In genomic region chr15:93051236-93052089, GRCh38 we compare ENCODE assay signal across 11 cellular contexts. TPM values are rescaled to one million over a fixed set of nuclear protein-coding genes. Genes with fewer than 3 reads are reported as not detected.
A peak's percentile ranks its signal among the peaks of the same experiment; 100 is the strongest.
DNase-seq lines count a peak whose midpoint lies in the region; FAIRE-seq and TF ChIP-seq lines count a peak whose summit lies in the region.
"Had no signal": no experiment of that assay in that cellular context is flagged by ENCODE, and none has a peak within 500 bp of the region (broad histone marks: within the 10 kb centered on the region; RNA-seq: fewer than 3 reads in every experiment).

No MANE protein-coding gene starts in this region.

- FAIRE-seq in D721Med (lab: Jason Lieb, UNC), result no peak
- FAIRE-seq: H1 had no signal

- no peak overlapping the region for H2BK15ac ChIP-seq in mesenchymal stem cell (ENCODE audit: low read depth, poor library complexity, severe bottlenecking)

- H3K27me3 ChIP-seq in esophagus muscularis mucosa (no peaks in the 10 kb centered on the region), muscle layer of colon (ENCODE audit: control insufficient read depth in 1 of 2, insufficient read depth in 2 of 2, low read length in 2 of 2) (no peaks in the 10 kb centered on the region), rectal smooth muscle tissue (ENCODE audit: control insufficient read depth, insufficient read depth, low read length) (no peaks in the 10 kb centered on the region), mesenchymal stem cell (ENCODE audit: control insufficient read depth in 1 of 2, insufficient read depth in 1 of 2, low read length in 2 of 2) (peaks cover 0 to 7% of the 10 kb centered on the region in 2 experiments)

- TF ChIP-seq POLR2A in esophagus muscularis mucosa (IDR thresholded peaks at IDR 0.05; ENCODE audit: low read depth), result no peak

- 83% methylated on average over 13 of the region's 32 CpGs for WGBS in esophagus muscularis mucosa
- WGBS in mesenchymal stem cell, result 92% methylated on average over 32 of the region's 32 CpGs

- no peaks in the 10 kb centered on the region for H3K79me1 ChIP-seq in mesenchymal stem cell (replicated peaks; ENCODE audit: low read length, poor library complexity, severe bottlenecking)

- no peak overlapping the region for H2BK5ac ChIP-seq in mesenchymal stem cell (ENCODE audit: low read depth, low read length, poor library complexity, severe bottlenecking)

- H3K27ac ChIP-seq in esophagus muscularis mucosa (replicated peaks in 1 of 4), result peak overlapping the region in 3 of 4 donors; percentile 39 to 58 (median 52)
- peak overlapping the region; percentile 60 for H3K27ac ChIP-seq in muscle layer of colon (ENCODE audit: low read depth, low read length)
- peak overlapping the region; percentile 63 for H3K27ac ChIP-seq in rectal smooth muscle tissue (ENCODE audit: low read depth, low read length)
- no peak overlapping the region for H3K27ac ChIP-seq in mesenchymal stem cell (ENCODE audit: low read length, poor library complexity, severe bottlenecking)

- no peak overlapping the region for H2BK12ac ChIP-seq in mesenchymal stem cell (ENCODE audit: low read length in 2 of 2)

- H3K4ac ChIP-seq in mesenchymal stem cell (ENCODE audit: low read depth in 1 of 2, low read length in 2 of 2), result no peak overlapping the region

- H3K9me3 ChIP-seq in esophagus muscularis mucosa (peaks cover 0 to 2% (median 0%) of the 10 kb centered on the region in 4 donors), muscle layer of colon (ENCODE audit: low read length) (no peaks in the 10 kb centered on the region), mesenchymal stem cell (ENCODE audit: control insufficient read depth, low read length) (peaks cover 3% of the 10 kb centered on the region)
- H3K9me3 ChIP-seq: Caco-2 had no signal

- no peak overlapping the region for H4K8ac ChIP-seq in mesenchymal stem cell (ENCODE audit: low read length)

- H3K4me3 ChIP-seq in esophagus muscularis mucosa (no peak overlapping the region), muscle layer of colon (ENCODE audit: low read depth in 1 of 2, low read length in 2 of 2) (no peak overlapping the region), rectal smooth muscle tissue (ENCODE audit: low read length) (no peak overlapping the region), mesenchymal stem cell (ENCODE audit: insufficient read depth in 1 of 2, low read depth in 1 of 2, low read length in 2 of 2) (no peak overlapping the region)

- no peak overlapping the region for H3K9ac ChIP-seq in muscle layer of colon (ENCODE audit: low read length)
- H3K9ac ChIP-seq in rectal smooth muscle tissue (ENCODE audit: low read length), result no peak overlapping the region
- no peak overlapping the region for H3K9ac ChIP-seq in mesenchymal stem cell (ENCODE audit: low read length)

- TF ChIP-seq CTCF in esophagus muscularis mucosa (IDR thresholded peaks at IDR 0.05), result no peak
- no peak for TF ChIP-seq CTCF in D721Med (IDR thresholded peaks at IDR 0.05; ENCODE audit: insufficient read depth, missing control alignments)

- TF ChIP-seq EP300 in esophagus muscularis mucosa (IDR thresholded peaks at IDR 0.05), result no peak

- intact Hi-C loops in esophagus muscularis mucosa (cut with DNase I), result no loop called here

- H2AK5ac ChIP-seq in mesenchymal stem cell (ENCODE audit: low read length, severe bottlenecking), result no peak overlapping the region

- no peak overlapping the region for H2AFZ ChIP-seq in mesenchymal stem cell (ENCODE audit: low read depth, low read length)

- H3K36me3 ChIP-seq in esophagus muscularis mucosa (peaks cover 24 to 97% (median 63%) of the 10 kb centered on the region in 4 donors), muscle layer of colon (ENCODE audit: insufficient read depth, low read length) (peaks cover 50% of the 10 kb centered on the region), rectal smooth muscle tissue (ENCODE audit: control insufficient read depth, insufficient read depth, low read length) (peaks cover 23% of the 10 kb centered on the region), mesenchymal stem cell (ENCODE audit: control insufficient read depth in 1 of 2, insufficient read depth in 2 of 2, low read depth in 1 of 2, low read length in 2 of 2) (peaks cover 0 to 47% of the 10 kb centered on the region in 2 experiments)

- H4K91ac ChIP-seq in mesenchymal stem cell (ENCODE audit: low read length), result no peak overlapping the region

- H3K4me1 ChIP-seq in esophagus muscularis mucosa, result peaks cover 3 to 96% (median 91%) of the 10 kb centered on the region in 4 donors
- peaks cover 53% of the 10 kb centered on the region for H3K4me1 ChIP-seq in muscle layer of colon (ENCODE audit: insufficient read depth, low read length)
- peaks cover 27% of the 10 kb centered on the region for H3K4me1 ChIP-seq in rectal smooth muscle tissue (ENCODE audit: control insufficient read depth, insufficient read depth, low read length)
- H3K4me1 ChIP-seq in mesenchymal stem cell (ENCODE audit: control insufficient read depth, insufficient read depth, low read depth, low read length), result peaks cover 2% of the 10 kb centered on the region
- H3K4me1 ChIP-seq: Caco-2 had no signal

- H2BK120ac ChIP-seq in mesenchymal stem cell (ENCODE audit: low read depth, low read length), result no peak overlapping the region

- no peak overlapping the region for H3K14ac ChIP-seq in mesenchymal stem cell (ENCODE audit: low read length in 2 of 2)

- DNase-seq in esophagus muscularis mucosa (ENCODE audit: extremely low spot score) (no peak), mesenchymal stem cell (no peak), D721Med (ENCODE audit: insufficient read length, low spot score) (no peak), NCI-H2107 treated with DMSO at 0.1 percent for 48 hours (lab: John Stamatoyannopoulos, UW; ENCODE audit: unreplicated experiment) (no peak), 8988T (no peak)
- DNase-seq: Caco-2; CD8-positive, alpha-beta memory T cell; IMR-90 had no signal

- H3K18ac ChIP-seq in mesenchymal stem cell (ENCODE audit: low read depth in 1 of 2, low read length in 2 of 2), result no peak overlapping the region

- no peak overlapping the region for H3K23ac ChIP-seq in mesenchymal stem cell (ENCODE audit: low read length in 2 of 2)

- H3K4me2 ChIP-seq in mesenchymal stem cell (ENCODE audit: low read length, poor library complexity, severe bottlenecking), result no peak overlapping the region

RNA-seq across cellular contexts. Expression of gene RGMA, which starts 37.5 kb away (rescaled TPM):
- total RNA-seq in esophagus muscularis mucosa, result 100 to 1,000 TPM; 101 to 312 (median 188) TPM
- 0.08 TPM for polyA plus RNA-seq in mesenchymal stem cell (2013, experiment 1 of 2)
- polyA plus RNA-seq in mesenchymal stem cell (2013, experiment 2 of 2), result 0.07 TPM
- polyA plus RNA-seq: CD8-positive, alpha-beta memory T cell had no signal
